Comparison of ENCODE assay signal across 13 cellular contexts in the genomic region with DNA sequence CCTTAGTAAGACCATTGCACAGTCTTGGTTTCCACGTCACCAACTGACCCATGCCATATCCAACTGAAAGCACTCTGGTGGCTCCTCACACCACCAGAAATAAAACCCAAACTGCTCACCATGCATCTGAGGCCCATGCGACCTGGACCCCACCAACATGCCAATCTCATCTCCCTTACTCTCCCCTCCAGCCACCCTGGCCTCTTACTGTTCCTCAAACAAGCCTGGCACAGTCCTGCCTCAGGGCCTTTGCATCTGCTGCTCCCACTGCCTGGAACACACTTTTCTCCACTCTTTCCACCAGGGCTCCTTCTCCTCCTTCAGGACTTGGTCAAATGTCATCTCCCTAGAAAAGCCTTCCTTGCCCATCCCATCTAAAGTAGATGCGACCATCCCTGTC. TPM values are rescaled to one million over a fixed set of nuclear protein-coding genes. Genes with fewer than 3 reads are reported as not detected.
A peak's percentile ranks its signal among the peaks of the same experiment; 100 is the strongest.
DNase-seq lines count a peak whose midpoint lies in the region; ATAC-seq, FAIRE-seq and TF ChIP-seq lines count a peak whose summit lies in the region.
"Had no signal": no experiment of that assay in that cellular context is flagged by ENCODE, and none has a peak within 500 bp of the region (broad histone marks: within the 10 kb centered on the region; RNA-seq: fewer than 3 reads in every experiment).

No MANE protein-coding gene starts in this region.

- POLR2A ChIA-PET in HepG2 (lab: Yijun Ruan, JAX) = no interaction called here
- POLR2A ChIA-PET in activated CD4-positive, alpha-beta memory T cell treated with anti-CD3 and anti-CD28 coated beads for 36 hours (lab: Charles Lee) = interaction anchor here (1.0 to 3.0 kb wide), 5 partner anchors 8 to 102 kb away, joined by 4 to 15 read pairs (median 6); partner anchors contain the start of gene PREX1

- no peak overlapping the region for H3K4me2 ChIP-seq in HepG2 (ENCODE audit: low read depth, low read length)

- intact Hi-C loops in HepG2 (cut with micrococcal nuclease; ENCODE audit: unreplicated experiment) (loop anchor here (5.0 kb wide), 1 partner anchor 458 kb away; the partner anchor contains the start of gene ZNFX1), right lobe of liver (cut with DNase I) (no loop called here), uterus (cut with DNase I; ENCODE audit: low total_unique reads) (no loop called here), adrenal gland (cut with DNase I) (no loop called here)
- intact Hi-C loops in activated CD4-positive, alpha-beta memory T cell treated with anti-CD3 and anti-CD28 coated beads for 36 hours (cut with micrococcal nuclease) = loop anchor here (5.0 kb wide), 1 partner anchor 162 kb away; no protein-coding TSS in a partner anchor

- TF ChIP-seq RAD21 in HepG2 (CRISPR knock-in tag; IDR thresholded peaks at IDR 0.05) = no peak

- H2AFZ ChIP-seq in HepG2 (ENCODE audit: low read length) = no peak overlapping the region

- CTCF ChIA-PET in HepG2 (lab: Yijun Ruan, JAX; ENCODE audit: low intra/inter-chr PET ratio, low total read pairs) = no interaction called here
- CTCF ChIA-PET in activated CD4-positive, alpha-beta memory T cell treated with anti-CD3 and anti-CD28 coated beads for 36 hours (lab: Charles Lee) = interaction anchor here (0.6 to 0.9 kb wide), 2 partner anchors 112 to 161 kb away, joined by 3 read pairs; no protein-coding TSS in a partner anchor

- no peak for DNase-seq in HepG2 (ENCODE audit: low spot score)
- DNase-seq in right lobe of liver = no peak
- DNase-seq in activated CD4-positive, alpha-beta memory T cell treated with anti-CD3 and anti-CD28 coated beads for 36 hours = no peak
- no peak for DNase-seq in memory B cell (ENCODE audit: low spot score in 2 of 2)
- DNase-seq in uterus = no peak
- DNase-seq in NOMO-1 (lab: John Stamatoyannopoulos, UW; ENCODE audit: unreplicated experiment in 2 of 2) = no peak
- no peak for DNase-seq in GM19239 (ENCODE audit: insufficient read length, low spot score)
- no peak for DNase-seq in adrenal gland
- DNase-seq: activated CD4-positive, alpha-beta T cell treated with anti-CD3 and anti-CD28 coated beads for 4 hours; foreskin keratinocyte; NCI-H2029 treated with DMSO at 0.1 percent for 48 hours; RPMI8226 had no signal

- peak overlapping the region; percentile 51 for H3K4me3 Mint-ChIP-seq in activated CD4-positive, alpha-beta memory T cell treated with anti-CD3 and anti-CD28 coated beads for 36 hours
- H3K4me3 Mint-ChIP-seq in memory B cell = peak overlapping the region; percentile 74

- in situ Hi-C loops in HepG2 (cut with HindIII; ENCODE audit: extremely low pct_ligation_motif_present, low pct_unique_long_range_greater_than_20kb) = no loop called here

- no peak for ATAC-seq in HepG2
- ATAC-seq in right lobe of liver = no peak
- no peak for ATAC-seq in memory B cell (ENCODE audit: low read depth)
- ATAC-seq: foreskin keratinocyte had no signal

- FAIRE-seq in HepG2 (lab: Jason Lieb, UNC) (no peak), GM19239 (lab: Jason Lieb, UNC) (no peak)

- TF ChIP-seq EP300 in HepG2 (IDR thresholded peaks at IDR 0.05; ENCODE audit: low read depth in 2 of 2, low read length in 2 of 2) = no peak
- no peak for TF ChIP-seq EP300 in HepG2 (CRISPR knock-in tag; IDR thresholded peaks at IDR 0.05; ENCODE audit: borderline replicate concordance)

- H3K79me2 ChIP-seq in HepG2 (ENCODE audit: insufficient read depth, low read length) = no peaks in the 10 kb centered on the region

- no peaks in the 10 kb centered on the region for H3K4me1 ChIP-seq in HepG2 (ENCODE audit: insufficient read depth, low read length)
- H3K4me1 ChIP-seq in right lobe of liver = no peaks in the 10 kb centered on the region
- no peaks in the 10 kb centered on the region for H3K4me1 ChIP-seq in uterus
- peaks cover 14 to 39% of the 10 kb centered on the region in 2 donors for H3K4me1 ChIP-seq in adrenal gland (replicated peaks in 1 of 2)

- H3K4me3 ChIP-seq in HepG2 (replicated peaks in 1 of 3; ENCODE audit: insufficient read depth in 1 of 3, low read depth in 2 of 3, low read length in 3 of 3) (no peak overlapping the region), right lobe of liver (no peak overlapping the region), uterus (no peak overlapping the region), adrenal gland (no peak overlapping the region)

- no TSS peak for BruUV-seq in HepG2 (replicated peaks; lab: Mats Ljungman, UMichigan)

- no peaks in the 10 kb centered on the region for H4K20me1 ChIP-seq in HepG2 (ENCODE audit: insufficient read depth, low read length)

- WGBS in HepG2 (ENCODE audit: low lambda C conversion rate) = 4% methylated on average over 3 of the region's 3 CpGs
- WGBS in right lobe of liver (ENCODE audit: insufficient coverage, low coverage, low lambda C conversion rate, missing lambda C conversion rate) = 89% methylated on average over 1 of the region's 3 CpGs
- 89 to 94% (median 91%) methylated on average over 3 of the region's 3 CpGs for WGBS in adrenal gland, 4 donors

- H3K9me3 ChIP-seq in HepG2 (ENCODE audit: low read length) (no peaks in the 10 kb centered on the region), right lobe of liver (no peaks in the 10 kb centered on the region), uterus (no peaks in the 10 kb centered on the region), adrenal gland (replicated peaks in 1 of 3) (no peaks in the 10 kb centered on the region)

- TF ChIP-seq POLR2A in HepG2 (IDR thresholded peaks at IDR 0.05; ENCODE audit: insufficient read depth in 1 of 2, low read depth in 2 of 2, low read length in 2 of 2) (no peak), right lobe of liver (IDR thresholded peaks at IDR 0.05) (no peak), uterus (IDR thresholded peaks at IDR 0.05) (no peak), adrenal gland (IDR thresholded peaks at IDR 0.05) (no peak)

- H3K27me3 Mint-ChIP-seq in activated CD4-positive, alpha-beta memory T cell treated with anti-CD3 and anti-CD28 coated beads for 36 hours = no peaks in the 10 kb centered on the region
- no peaks in the 10 kb centered on the region for H3K27me3 Mint-ChIP-seq in memory B cell

- peaks cover 3 to 94% of the 10 kb centered on the region in 2 experiments; a peak in 4 of 5 replicates for H3K27me3 ChIP-seq in HepG2 (ENCODE audit: control insufficient read depth in 1 of 2, insufficient read depth in 2 of 2, low read length in 2 of 2)
- H3K27me3 ChIP-seq in right lobe of liver = no peaks in the 10 kb centered on the region
- H3K27me3 ChIP-seq in uterus = no peaks in the 10 kb centered on the region
- no peaks in the 10 kb centered on the region for H3K27me3 ChIP-seq in adrenal gland

- TF ChIP-seq CTCF in HepG2 (CRISPR knock-in tag; IDR thresholded peaks at IDR 0.05) = no peak
- TF ChIP-seq CTCF in right lobe of liver (IDR thresholded peaks at IDR 0.05) = no peak
- no peak for TF ChIP-seq CTCF in uterus (IDR thresholded peaks at IDR 0.05)
- no peak for TF ChIP-seq CTCF in adrenal gland (IDR thresholded peaks at IDR 0.05)

- peaks cover 94% of the 10 kb centered on the region for H3K4me1 Mint-ChIP-seq in activated CD4-positive, alpha-beta memory T cell treated with anti-CD3 and anti-CD28 coated beads for 36 hours (ENCODE audit: low read depth)
- peaks cover 71% of the 10 kb centered on the region for H3K4me1 Mint-ChIP-seq in memory B cell

- peaks cover 27% of the 10 kb centered on the region for H3K36me3 Mint-ChIP-seq in activated CD4-positive, alpha-beta memory T cell treated with anti-CD3 and anti-CD28 coated beads for 36 hours
- H3K36me3 Mint-ChIP-seq in memory B cell = peaks cover 10% of the 10 kb centered on the region

- no peaks in the 10 kb centered on the region for H3K36me3 ChIP-seq in HepG2 (replicated peaks in 1 of 2; ENCODE audit: control insufficient read depth in 1 of 2, insufficient read depth in 2 of 2, low read length in 2 of 2)
- H3K36me3 ChIP-seq in right lobe of liver = no peaks in the 10 kb centered on the region
- no peaks in the 10 kb centered on the region for H3K36me3 ChIP-seq in uterus
- H3K36me3 ChIP-seq in adrenal gland (replicated peaks in 1 of 2) = no peaks in the 10 kb centered on the region

- H3K9me3 Mint-ChIP-seq in activated CD4-positive, alpha-beta memory T cell treated with anti-CD3 and anti-CD28 coated beads for 36 hours = no peaks in the 10 kb centered on the region
- no peaks in the 10 kb centered on the region for H3K9me3 Mint-ChIP-seq in memory B cell

- H3K9ac ChIP-seq in HepG2 (ENCODE audit: insufficient read depth, low read depth, low read length) = no peak overlapping the region

- H3K27ac ChIP-seq in HepG2 (ENCODE audit: extremely low read length, insufficient read depth, low read length) = no peak overlapping the region
- H3K27ac ChIP-seq in right lobe of liver = no peak overlapping the region
- no peak overlapping the region for H3K27ac ChIP-seq in uterus
- peak overlapping the region in 1 of 5 donors; percentile 40 for H3K27ac ChIP-seq in adrenal gland
- H3K27ac ChIP-seq: foreskin keratinocyte had no signal

- peak overlapping the region; percentile 98 for H3K27ac Mint-ChIP-seq in activated CD4-positive, alpha-beta memory T cell treated with anti-CD3 and anti-CD28 coated beads for 36 hours
- H3K27ac Mint-ChIP-seq in memory B cell = peak overlapping the region; percentile 84

RNA-seq across cellular contexts. Expression of gene PREX1, which starts 8.7 kb away (rescaled TPM):
- total RNA-seq in HepG2 (2016; rRNA removed; fragmentation: Illumina TruSeq; extraction: Trizol) (0.02 and 0.06 TPM in 2 replicates), right lobe of liver (10 to 100 TPM in 2 of 6 experiments, 1 to 10 TPM in 4; 4.4 to 11.1 (median 8.7) TPM), uterus (10 to 100 TPM in 2 of 4 donors, 1 to 10 TPM in 2; 3.6 to 19.7 (median 11.3) TPM), adrenal gland (10 to 100 TPM; 40.4 to 85.1 (median 49.8) TPM)
- under 0.01 TPM in 1 of 2 replicates, not detected in the other for total RNA-seq in HepG2 (2016; cell fraction: cytosol; rRNA removed; fragmentation: Illumina TruSeq; extraction: Trizol; ENCODE audit: low read depth)
- total RNA-seq in HepG2 (2016; cell fraction: insoluble cytoplasmic fraction; rRNA removed; fragmentation: Illumina TruSeq; extraction: Trizol) = 0.02 TPM in 1 of 2 replicates, not detected in the other
- 0.03 and 0.56 TPM in 2 replicates for total RNA-seq in HepG2 (2016; cell fraction: membrane; rRNA removed; fragmentation: Illumina TruSeq; extraction: Trizol)
- total RNA-seq in HepG2 (2016; cell fraction: nucleus; rRNA removed; fragmentation: Illumina TruSeq; extraction: Trizol) = not detected in 2 replicates
- polyA plus RNA-seq in HepG2 (2011; rRNA removed) (0.04 and 0.05 TPM in 2 replicates), adrenal gland (10 to 100 TPM; 19.7 to 37.6 (median 22.0) TPM)
- 0.03 and 0.07 TPM in 2 replicates for polyA plus RNA-seq in HepG2 (2011; cell fraction: cytosol; rRNA removed)
- polyA plus RNA-seq in HepG2 (2011; cell fraction: nucleus; rRNA removed) = 0.17 and 0.19 TPM in 2 replicates
- 0.03 and 0.05 TPM in 2 replicates for polyA plus RNA-seq in HepG2 (2012)
- 0.02 TPM in 1 of 2 replicates, not detected in the other for polyA plus RNA-seq in HepG2 (2016; cell fraction: cytosol; fragmentation: Illumina TruSeq; extraction: Trizol; ENCODE audit: low read depth)
- polyA plus RNA-seq in HepG2 (2016; cell fraction: insoluble cytoplasmic fraction; fragmentation: Illumina TruSeq; extraction: Trizol; ENCODE audit: low read depth) = not detected in 2 replicates
- polyA plus RNA-seq in HepG2 (2016; cell fraction: membrane; fragmentation: Illumina TruSeq; extraction: Trizol; ENCODE audit: low read depth) = not detected in 2 replicates
- not detected in 2 replicates for polyA plus RNA-seq in HepG2 (2016; cell fraction: nucleus; fragmentation: Illumina TruSeq; extraction: Trizol; ENCODE audit: insufficient read depth, low read depth)
- polyA minus RNA-seq in HepG2 (2011; rRNA and poly(A)+ RNA removed; ENCODE audit: low replicate concordance) = 0.08 and 15.2 TPM in 2 replicates
- 0.20 and 0.44 TPM in 2 replicates for polyA minus RNA-seq in HepG2 (2011; cell fraction: cytosol; rRNA and poly(A)+ RNA removed)
- polyA minus RNA-seq in HepG2 (2011; cell fraction: nucleus; rRNA and poly(A)+ RNA removed) = 0.12 and 0.13 TPM in 2 replicates
- 10 to 100 TPM; 91.5 to 92.8 TPM for total RNA-seq in activated CD4-positive, alpha-beta memory T cell treated with anti-CD3 and anti-CD28 coated beads for 36 hours
- total RNA-seq: MCF 10A had no signal

Comparison
In these comparisons a context has a peak if more than half of its experiments do, and no peak if none do; other contexts are left out.
1. intact Hi-C loops: an anchor here in HepG2 (5.0 kb wide) and activated CD4-positive, alpha-beta memory T cell treated with anti-CD3 and anti-CD28 coated beads for 36 hours (5.0 kb wide); none called in right lobe of liver, uterus and adrenal gland.